ENCODE assay signal across 9 cellular contexts in the genomic region with DNA sequence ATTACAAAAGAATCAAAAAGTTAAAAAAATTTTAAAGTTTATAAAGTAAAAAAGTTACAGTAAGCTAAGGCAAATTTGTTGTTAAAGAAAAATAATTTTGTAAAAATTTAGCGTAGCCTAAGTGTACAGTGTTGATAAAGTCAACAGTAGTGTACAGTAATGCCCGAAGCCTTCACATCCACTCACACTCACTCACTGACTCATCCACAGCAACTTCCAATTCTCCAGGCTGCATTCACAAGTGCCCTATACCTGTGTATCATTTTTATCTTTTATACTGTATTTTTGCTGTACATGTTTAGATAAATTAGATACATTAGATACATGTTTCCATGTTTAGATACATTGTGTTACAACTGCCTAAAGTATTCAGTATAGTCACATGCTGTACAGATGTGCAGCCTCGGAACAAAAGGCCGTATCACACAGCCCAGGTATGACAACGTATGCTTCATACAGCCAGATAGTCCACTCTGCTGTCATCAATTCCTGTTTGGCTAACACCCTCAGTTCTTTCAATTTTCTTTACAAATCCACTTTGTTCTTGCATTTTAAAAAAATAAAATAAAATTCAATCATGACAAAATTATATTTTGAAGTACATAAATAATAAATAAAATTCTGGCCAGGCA.
"Had no signal": no experiment of that assay in that cellular context is flagged by ENCODE, and none has a peak within 500 bp of the region (broad histone marks: within the 10 kb centered on the region; RNA-seq: fewer than 3 reads in every experiment).

No MANE protein-coding gene starts in this region.

- H3K4me3 ChIP-seq: sigmoid colon, testis had no signal

- DNase-seq: activated CD4-positive, alpha-beta T cell treated with anti-CD3 and anti-CD28 coated beads, Interleukin-2, amount 50 U/mL, for 1 hour; activated CD4-positive, CD25-positive, alpha-beta regulatory T cell; amygdala; left ventricle myocardium superior; sigmoid colon; stimulated activated CD4-positive, alpha-beta T cell treated with anti-CD3 and anti-CD28 coated beads, Interleukin-4, amount 100 ng/mL, for 4 hours; stimulated activated naive CD8-positive, alpha-beta T cell treated with anti-CD3 and anti-CD28 coated beads, Interleukin-15, amount 100 ng/mL, for 72 hours; T-helper 2 cell; testis had no signal

- H3K4me1 ChIP-seq: testis had no signal

- H3K27ac ChIP-seq: sigmoid colon, testis had no signal

- H3K27me3 ChIP-seq: sigmoid colon, testis had no signal

- H3K36me3 ChIP-seq: sigmoid colon had no signal

- H3K9me3 ChIP-seq: sigmoid colon, testis had no signal
